13 cellular contexts compared by ENCODE assay signal in genomic region chr17:73226556-73227172, GRCh38. TPM values are rescaled to one million over a fixed set of nuclear protein-coding genes. Genes with fewer than 3 reads are reported as not detected.
DNase-seq lines count a peak whose midpoint lies in the region; ATAC-seq, FAIRE-seq and TF ChIP-seq lines count a peak whose summit lies in the region.
"Had no signal": no experiment of that assay in that cellular context is flagged by ENCODE, and none has a peak within 500 bp of the region (broad histone marks: within the 10 kb centered on the region; RNA-seq: fewer than 3 reads in every experiment).

No MANE protein-coding gene starts in this region.

- no peak for FAIRE-seq in RCC 7860 (lab: Jason Lieb, UNC)

- H3K27ac Mint-ChIP-seq in CD8-positive, alpha-beta T cell, result peak overlapping the region; percentile 4
- H3K27ac Mint-ChIP-seq in natural killer cell, result peak overlapping the region; percentile 9 to 52

- H3K27me3 Mint-ChIP-seq in CD8-positive, alpha-beta T cell (ENCODE audit: low read depth), result no peaks in the 10 kb centered on the region
- H3K27me3 Mint-ChIP-seq in natural killer cell (ENCODE audit: low read depth in 2 of 2), result no peaks in the 10 kb centered on the region

- H3K4me1 ChIP-seq in CD8-positive, alpha-beta T cell (ENCODE audit: insufficient read depth, low read length), result peaks cover 37% of the 10 kb centered on the region
- H3K4me1 ChIP-seq in HUES6 (ENCODE audit: control insufficient read depth, insufficient read depth, low read length), result peaks cover 37% of the 10 kb centered on the region

- no peak overlapping the region for H3K4me3 ChIP-seq in CD8-positive, alpha-beta T cell (ENCODE audit: low read depth, low read length)
- no peak overlapping the region for H3K4me3 ChIP-seq in HUES6 (ENCODE audit: low read depth, low read length)

- no peak overlapping the region for H3K27ac ChIP-seq in CD8-positive, alpha-beta T cell (ENCODE audit: low read depth, low read length)
- H3K27ac ChIP-seq in HUES6 (ENCODE audit: low read depth, low read length), result peak overlapping the region; percentile 69

- H3K4me1 Mint-ChIP-seq in CD8-positive, alpha-beta T cell (ENCODE audit: low read depth), result peaks cover 63% of the 10 kb centered on the region
- H3K4me1 Mint-ChIP-seq in natural killer cell, result peaks cover 57 to 60% of the 10 kb centered on the region in 2 donors

- intact Hi-C loops in CD8-positive, alpha-beta T cell (cut with DNase I, micrococcal nuclease), result no loop called here
- intact Hi-C loops in natural killer cell (cut with micrococcal nuclease), result no loop called here

- no peaks in the 10 kb centered on the region for H3K9me3 Mint-ChIP-seq in CD8-positive, alpha-beta T cell
- no peaks in the 10 kb centered on the region for H3K9me3 Mint-ChIP-seq in natural killer cell

- H3K36me3 ChIP-seq in CD8-positive, alpha-beta T cell (ENCODE audit: insufficient read depth, low read length), result no peaks in the 10 kb centered on the region
- H3K36me3 ChIP-seq in HUES6 (ENCODE audit: control insufficient read depth, insufficient read depth, low read length), result 0 out of 2 replicates have a peak, but pooled peaks cover 4% of the 10 kb centered on the region

- no peak for TF ChIP-seq CTCF in CD8-positive, alpha-beta T cell (IDR thresholded peaks at IDR 0.05)
- no peak for TF ChIP-seq CTCF in natural killer cell (IDR thresholded peaks at IDR 0.05)

- H3K9ac ChIP-seq in HUES6 (ENCODE audit: low read length), result no peak overlapping the region

- no peaks in the 10 kb centered on the region for H3K27me3 ChIP-seq in CD8-positive, alpha-beta T cell (ENCODE audit: insufficient read depth, low read length)
- no peaks in the 10 kb centered on the region for H3K27me3 ChIP-seq in HUES6 (ENCODE audit: control insufficient read depth, insufficient read depth, low read length)

- H3K36me3 Mint-ChIP-seq in CD8-positive, alpha-beta T cell, result peaks cover 29% of the 10 kb centered on the region
- H3K36me3 Mint-ChIP-seq in natural killer cell, result no peaks in the 10 kb centered on the region

- no peak overlapping the region for H3K4me3 Mint-ChIP-seq in CD8-positive, alpha-beta T cell
- H3K4me3 Mint-ChIP-seq in natural killer cell, result no peak overlapping the region

- CTCF ChIA-PET in CD8-positive, alpha-beta T cell (lab: Charles Lee), result no interaction called here

- no peaks in the 10 kb centered on the region for H3K9me3 ChIP-seq in CD8-positive, alpha-beta T cell (ENCODE audit: low read length)
- H3K9me3 ChIP-seq in HUES6 (ENCODE audit: control insufficient read depth, insufficient read depth, low read depth, low read length), result no peaks in the 10 kb centered on the region

- no peak for ATAC-seq in CD8-positive, alpha-beta T cell
- ATAC-seq in natural killer cell, result no peak
- ATAC-seq in HG03354 (IDR thresholded peaks at IDR 0.05; ENCODE audit: poor library complexity, severe bottlenecking, unreplicated experiment), result no peak
- ATAC-seq in GM18907 (IDR thresholded peaks at IDR 0.05; ENCODE audit: unreplicated experiment), result no peak

- no peak for DNase-seq in CD8-positive, alpha-beta T cell
- peak; percentile 21 for DNase-seq in amniotic epithelial cell (ENCODE audit: low read depth)
- DNase-seq in natural killer cell, result no peak
- DNase-seq in RCC 7860 (ENCODE audit: low spot score), result no peak
- DNase-seq in NCI-H2029 treated with DMSO at 0.1 percent for 48 hours (lab: John Stamatoyannopoulos, UW), result no peak
- DNase-seq: activated gamma-delta T cell; DMS 273 treated with DMSO at 0.1 percent for 48 hours; NCI-H774; stimulated activated CD4-positive, alpha-beta T cell treated with anti-CD3 and anti-CD28 coated beads, Interleukin-4, amount 100 ng/mL, for 1 hour had no signal

- POLR2A ChIA-PET in CD8-positive, alpha-beta T cell (lab: Charles Lee), result no interaction called here

RNA-seq across cellular contexts. Expression of gene COG1, which starts 33.8 kb away (rescaled TPM):
- total RNA-seq in CD8-positive, alpha-beta T cell, result 10 to 100 TPM; 91.3 to 95.6 TPM
- total RNA-seq in natural killer cell, result 10 to 100 TPM; 64.1 to 73.2 (median 68.3) TPM

RNA-seq across cellular contexts. Expression of gene CPSF4L, which starts 35.0 kb away (rescaled TPM):
- total RNA-seq in CD8-positive, alpha-beta T cell, result not detected
- total RNA-seq in natural killer cell, result not detected
- total RNA-seq: M059J had no signal
